In the genomic region with DNA sequence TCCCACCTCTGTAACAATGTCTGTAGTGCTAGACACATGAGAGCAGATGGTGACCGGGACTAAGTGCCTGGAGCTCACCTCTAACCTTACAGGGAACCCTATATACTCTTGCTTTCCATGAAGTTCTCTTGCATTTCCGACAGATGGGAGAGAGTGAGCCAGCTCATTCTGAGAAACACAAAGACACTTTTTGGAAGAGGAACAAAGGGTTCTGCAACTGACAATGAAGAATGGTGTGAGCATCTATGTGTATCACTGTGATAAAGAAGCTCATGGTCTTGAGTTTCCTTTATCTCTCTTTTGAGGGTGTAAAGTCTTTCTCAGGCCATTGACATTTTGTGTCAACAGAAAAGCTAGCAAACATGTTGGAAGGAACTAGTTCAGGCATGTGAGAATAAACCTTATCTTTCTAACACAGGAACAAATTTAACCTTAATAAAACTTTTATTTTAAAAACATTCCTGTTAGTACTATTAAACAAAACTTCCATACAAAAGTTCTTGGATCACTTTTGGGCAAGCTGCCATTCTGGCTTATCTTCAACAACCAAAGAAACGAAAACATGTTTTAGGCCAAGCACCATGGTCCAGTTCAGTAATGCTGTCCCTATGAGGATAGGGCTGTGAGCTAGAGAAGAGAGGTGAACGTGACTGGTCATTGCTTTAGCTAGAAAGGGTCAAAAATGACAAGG, we compare ENCODE assay signal across 12 cellular contexts.
A peak's percentile ranks its signal among the peaks of the same experiment; 100 is the strongest.
DNase-seq lines count a peak whose midpoint lies in the region; ATAC-seq, FAIRE-seq and TF ChIP-seq lines count a peak whose summit lies in the region.
"Had no signal": no experiment of that assay in that cellular context is flagged by ENCODE, and none has a peak within 500 bp of the region (broad histone marks: within the 10 kb centered on the region; RNA-seq: fewer than 3 reads in every experiment).

No MANE protein-coding gene starts in this region.

- no peaks in the 10 kb centered on the region for H3K36me3 Mint-ChIP-seq in neural crest cell (ENCODE audit: low read depth)
- H3K36me3 Mint-ChIP-seq: activated CD4-positive, alpha-beta memory T cell treated with anti-CD3 and anti-CD28 coated beads for 36 hours; T-cell had no signal

- H3K27ac Mint-ChIP-seq in neural crest cell (ENCODE audit: unreplicated experiment): peak overlapping the region; percentile 48
- H3K27ac Mint-ChIP-seq: activated CD4-positive, alpha-beta memory T cell treated with anti-CD3 and anti-CD28 coated beads for 36 hours; effector memory CD8-positive, alpha-beta T cell; T-cell had no signal

- no peak for ATAC-seq in GM19467 (IDR thresholded peaks at IDR 0.05; ENCODE audit: unreplicated experiment)
- ATAC-seq: effector memory CD8-positive, alpha-beta T cell; T-cell had no signal

- no peak overlapping the region for H3K4me3 ChIP-seq in fibroblast of villous mesenchyme (ENCODE audit: low read depth, low read length)

- TF ChIP-seq CTCF in fibroblast of villous mesenchyme (IDR thresholded peaks at IDR 0.05; ENCODE audit: insufficient read depth, low read depth, low read length) (no peak), neural crest cell (conservative IDR thresholded peaks at IDR 0.05) (no peak)

- peak; percentile 1 for DNase-seq in DMS53 (lab: John Stamatoyannopoulos, UW)
- DNase-seq in DMS53 treated with DMSO at 0.1 percent for 48 hours (lab: John Stamatoyannopoulos, UW; ENCODE audit: unreplicated experiment): no peak
- DNase-seq in fibroblast of villous mesenchyme (ENCODE audit: low read depth): peak; percentile 48
- no peak for DNase-seq in neural crest cell (ENCODE audit: low read depth, low spot score)
- no peak for DNase-seq in SW 1271 (lab: John Stamatoyannopoulos, UW)
- no peak for DNase-seq in NCI-H2081 (lab: John Stamatoyannopoulos, UW)
- no peak for DNase-seq in urothelium cell line (ENCODE audit: low spot score)
- DNase-seq: activated CD4-positive, alpha-beta memory T cell treated with anti-CD3 and anti-CD28 coated beads for 36 hours; activated naive CD4-positive, alpha-beta T cell treated with anti-CD3 and anti-CD28 coated beads, Interleukin-2, amount 50 U/mL, for 16 hours; effector memory CD8-positive, alpha-beta T cell; T-cell had no signal

- FAIRE-seq in urothelium cell line (lab: Jason Lieb, UNC): no peak

- peaks cover 21% of the 10 kb centered on the region for H3K4me1 Mint-ChIP-seq in neural crest cell
- H3K4me1 Mint-ChIP-seq: T-cell had no signal

- no peak overlapping the region for H3K4me3 Mint-ChIP-seq in neural crest cell
- H3K4me3 Mint-ChIP-seq: activated CD4-positive, alpha-beta memory T cell treated with anti-CD3 and anti-CD28 coated beads for 36 hours; effector memory CD8-positive, alpha-beta T cell; T-cell had no signal

- no peaks in the 10 kb centered on the region for H3K9me3 Mint-ChIP-seq in neural crest cell
- H3K9me3 Mint-ChIP-seq: activated CD4-positive, alpha-beta memory T cell treated with anti-CD3 and anti-CD28 coated beads for 36 hours had no signal

- no peaks in the 10 kb centered on the region for H3K27me3 Mint-ChIP-seq in neural crest cell (ENCODE audit: low read depth)
- H3K27me3 Mint-ChIP-seq: activated CD4-positive, alpha-beta memory T cell treated with anti-CD3 and anti-CD28 coated beads for 36 hours; effector memory CD8-positive, alpha-beta T cell; T-cell had no signal

Comparison
In these comparisons a context has a peak if more than half of its experiments do, and no peak if none do; other contexts are left out.
1. DNase-seq: peak in DMS53 (single experiment) and fibroblast of villous mesenchyme (single experiment); none in DMS53 treated with DMSO at 0.1 percent for 48 hours (single experiment), neural crest cell (single experiment), SW 1271 (0 of 2), NCI-H2081 (0 of 2) and urothelium cell line (single experiment).